In the genomic region with DNA sequence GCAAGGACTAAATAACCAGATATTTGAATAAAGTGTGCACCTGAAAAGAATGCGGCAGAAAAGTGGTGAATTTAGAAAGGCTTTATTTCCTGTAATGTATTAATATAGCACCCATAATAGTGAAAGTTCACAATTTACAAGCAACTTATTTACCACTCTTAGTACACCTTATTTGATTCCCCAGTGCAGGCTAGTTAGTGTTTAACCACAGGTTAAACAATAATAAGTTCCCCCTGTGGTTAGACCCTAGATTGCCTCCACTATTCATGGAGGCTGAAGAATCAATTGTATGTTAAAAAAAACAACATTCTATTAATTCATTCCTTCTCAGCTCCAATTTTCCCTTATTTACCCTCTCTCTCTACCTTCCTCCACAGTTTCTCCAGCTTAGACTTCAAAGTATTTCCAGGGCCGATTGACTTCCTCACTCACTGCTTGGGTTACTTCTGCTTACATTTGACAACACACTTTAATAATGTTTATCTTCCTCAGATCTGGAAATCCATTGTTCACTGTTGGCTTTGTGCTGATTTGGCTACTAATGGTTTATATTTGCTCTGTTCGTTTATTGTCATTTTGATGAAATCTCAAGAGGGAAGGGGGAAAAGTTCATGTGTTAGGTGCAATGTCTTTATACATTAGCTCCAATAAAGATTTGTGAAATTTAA, we compare ENCODE assay signal across 17 cellular contexts.
DNase-seq lines count a peak whose midpoint lies in the region; ATAC-seq, FAIRE-seq and TF ChIP-seq lines count a peak whose summit lies in the region.
"Had no signal": no experiment of that assay in that cellular context is flagged by ENCODE, and none has a peak within 500 bp of the region (broad histone marks: within the 10 kb centered on the region; RNA-seq: fewer than 3 reads in every experiment).

No MANE protein-coding gene starts in this region.

- POLR2A ChIA-PET in endothelial cell of umbilical vein (lab: Charles Lee), result no interaction called here

- no peak overlapping the region for H2AFZ ChIP-seq in endothelial cell of umbilical vein (ENCODE audit: low read depth, low read length)
- H2AFZ ChIP-seq: parathyroid adenoma had no signal

- CTCF ChIA-PET in endothelial cell of umbilical vein (lab: Charles Lee), result interaction anchor here (1.0 to 1.3 kb wide), 3 partner anchors 7 to 16 kb away, joined by 3 to 4 read pairs (median 3); no protein-coding TSS in a partner anchor

- no peaks in the 10 kb centered on the region for H3K27me3 ChIP-seq in HAP-1 (ENCODE audit: low read depth)
- H3K27me3 ChIP-seq in endothelial cell of umbilical vein (ENCODE audit: control insufficient read depth in 2 of 2, insufficient read depth in 2 of 2, low read length in 2 of 2), result no peaks in the 10 kb centered on the region
- no peaks in the 10 kb centered on the region for H3K27me3 ChIP-seq in esophagus squamous epithelium
- H3K27me3 ChIP-seq: suprapubic skin had no signal

- H3K9me3 ChIP-seq in HAP-1 (no peaks in the 10 kb centered on the region), endothelial cell of umbilical vein (replicated peaks; ENCODE audit: control insufficient read depth, insufficient read depth, low read length) (no peaks in the 10 kb centered on the region), esophagus squamous epithelium (no peaks in the 10 kb centered on the region)
- H3K9me3 ChIP-seq: suprapubic skin had no signal

- peak; percentile 16 to 76 for DNase-seq in HAP-1 (ENCODE audit: low spot score in 2 of 2)
- peak; percentile 43 for DNase-seq in endothelial cell of umbilical vein (ENCODE audit: low read depth, low spot score)
- DNase-seq in ecto neural progenitor cell (ENCODE audit: low spot score), result no peak
- DNase-seq in medulla oblongata (ENCODE audit: extremely low spot score), result no peak
- no peak for DNase-seq in NCI-H2196 treated with DMSO at 0.1 percent for 48 hours (lab: John Stamatoyannopoulos, UW; ENCODE audit: unreplicated experiment)
- no peak for DNase-seq in esophagus squamous epithelium (lab: John Stamatoyannopoulos, UW)
- DNase-seq: DMS79 treated with DMSO at 0.1 percent for 48 hours; GOT3; left cardiac atrium; NCI-H226; stimulated activated CD4-positive, alpha-beta T cell treated with anti-CD3 and anti-CD28 coated beads, Interleukin-15, amount 100 ng/mL, for 24 hours had no signal

- ATAC-seq in GM18858 (IDR thresholded peaks at IDR 0.05; ENCODE audit: unreplicated experiment) (peak; percentile 75), HG03457 (IDR thresholded peaks at IDR 0.05; ENCODE audit: unreplicated experiment) (peak; percentile 92)
- ATAC-seq: left cardiac atrium, SK-N-SH treated with all-trans-retinoic acid at 6 μM for 48 hours had no signal

- H3K4me1 ChIP-seq in HAP-1 (peaks cover 27% of the 10 kb centered on the region), endothelial cell of umbilical vein (ENCODE audit: control insufficient read depth, extremely low read depth, insufficient read depth, low read length) (no peaks in the 10 kb centered on the region), esophagus squamous epithelium (no peaks in the 10 kb centered on the region)
- H3K4me1 ChIP-seq: parathyroid adenoma, suprapubic skin had no signal

- in situ Hi-C loops in HAP-1 (cut with MboI; ENCODE audit: low sequenced_read_pairs), result no loop called here

- intact Hi-C loops in endothelial cell of umbilical vein (cut with micrococcal nuclease) (no loop called here), esophagus squamous epithelium (cut with DNase I) (no loop called here)

- H3K4me2 ChIP-seq in endothelial cell of umbilical vein (ENCODE audit: insufficient read depth, low read length), result no peak overlapping the region

- H3K79me2 ChIP-seq in endothelial cell of umbilical vein (ENCODE audit: control insufficient read depth, insufficient read depth, low read length), result no peaks in the 10 kb centered on the region
- H3K79me2 ChIP-seq: parathyroid adenoma had no signal

- WGBS in esophagus squamous epithelium, 2 donors, result 34 to 50% methylated on average over 3 of the region's 3 CpGs

- no peak for FAIRE-seq in endothelial cell of umbilical vein (lab: Jason Lieb, UNC)

- H3K9me1 ChIP-seq in endothelial cell of umbilical vein (replicated peaks; ENCODE audit: control insufficient read depth, extremely low read depth, insufficient read depth, low read length), result no peaks in the 10 kb centered on the region

- no peaks in the 10 kb centered on the region for H4K20me1 ChIP-seq in endothelial cell of umbilical vein (replicated peaks; ENCODE audit: control insufficient read depth, extremely low read depth, insufficient read depth, low read length)

- H3K4me3 ChIP-seq in HAP-1, result no peak overlapping the region
- H3K4me3 ChIP-seq in endothelial cell of umbilical vein (replicated peaks in 1 of 3; ENCODE audit: insufficient read depth in 1 of 3, low read depth in 1 of 3, low read length in 3 of 3), result no peak overlapping the region
- H3K4me3 ChIP-seq in esophagus squamous epithelium, result no peak overlapping the region
- H3K4me3 ChIP-seq: coronary artery, suprapubic skin had no signal

- dilution Hi-C loops in endothelial cell of umbilical vein (cut with MboI; ENCODE audit: extremely low pct_ligation_motif_present, low sequenced_read_pairs), result no loop called here

- TF ChIP-seq POLR2A in endothelial cell of umbilical vein (IDR thresholded peaks at IDR 0.05; ENCODE audit: low read depth, low read length), result no peak
- TF ChIP-seq POLR2A in esophagus squamous epithelium (IDR thresholded peaks at IDR 0.05), result no peak

- no peak for TF ChIP-seq CTCF in endothelial cell of umbilical vein (IDR thresholded peaks at IDR 0.05; ENCODE audit: extremely low read depth in 1 of 2, insufficient read depth in 1 of 2, low read depth in 1 of 2, low read length in 2 of 2)
- TF ChIP-seq CTCF in esophagus squamous epithelium (IDR thresholded peaks at IDR 0.05), result no peak

- H3K9ac ChIP-seq in endothelial cell of umbilical vein (replicated peaks; ENCODE audit: extremely low read depth, insufficient read depth, low read length), result no peak overlapping the region
- H3K9ac ChIP-seq: parathyroid adenoma had no signal

- BruUV-seq in endothelial cell of umbilical vein (replicated peaks; lab: Mats Ljungman, UMichigan), result no TSS peak

- no peak overlapping the region for H3K27ac ChIP-seq in endothelial cell of umbilical vein (ENCODE audit: insufficient read depth, low read depth, low read length)
- no peak overlapping the region for H3K27ac ChIP-seq in esophagus squamous epithelium
- H3K27ac ChIP-seq: coronary artery, parathyroid adenoma, suprapubic skin had no signal

- H3K36me3 ChIP-seq in HAP-1 (replicated peaks) (no peaks in the 10 kb centered on the region), endothelial cell of umbilical vein (ENCODE audit: control insufficient read depth in 2 of 2, extremely low read depth in 1 of 2, insufficient read depth in 2 of 2, low read length in 2 of 2) (no peaks in the 10 kb centered on the region), esophagus squamous epithelium (no peaks in the 10 kb centered on the region)
- H3K36me3 ChIP-seq: suprapubic skin had no signal

TF ChIP-seq in endothelial cell of umbilical vein, 7 proteins besides CTCF, POLR2A, EP300 and RAD21:
- TF ChIP-seq POLR2AphosphoS5 (IDR thresholded peaks at IDR 0.05; ENCODE audit: insufficient read depth, low read depth, low read length) (no peak), JUN (IDR thresholded peaks at IDR 0.05; ENCODE audit: borderline replicate concordance, insufficient read depth, insufficient read length, low read depth) (no peak), FOS (IDR thresholded peaks at IDR 0.05; ENCODE audit: borderline replicate concordance, insufficient read depth, low read length) (no peak), EZH2 (IDR thresholded peaks at IDR 0.05; ENCODE audit: borderline replicate concordance, low read depth, low read length, severe bottlenecking) (no peak), GATA2 (IDR thresholded peaks at IDR 0.05; ENCODE audit: insufficient read depth, insufficient read length, low read depth, low read length) (no peak), MYC (IDR thresholded peaks at IDR 0.05; ENCODE audit: low read depth, low read length) (no peak)
- TF ChIP-seq, protein P1, sequence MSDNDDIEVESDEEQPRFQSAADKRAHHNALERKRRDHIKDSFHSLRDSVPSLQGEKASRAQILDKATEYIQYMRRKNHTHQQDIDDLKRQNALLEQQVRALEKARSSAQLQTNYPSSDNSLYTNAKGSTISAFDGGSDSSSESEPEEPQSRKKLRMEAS (IDR thresholded peaks at IDR 0.05; ENCODE audit: insufficient read depth, insufficient read length), result no peak

Comparison
In these comparisons a context has a peak if more than half of its experiments do, and no peak if none do; other contexts are left out.
1. DNase-seq: peak in HAP-1 (2 of 2) and endothelial cell of umbilical vein (single experiment); none in ecto neural progenitor cell (single experiment), medulla oblongata (single experiment), NCI-H2196 treated with DMSO at 0.1 percent for 48 hours (single experiment) and esophagus squamous epithelium (single experiment).